ENCODE assay signal across 14 cellular contexts in the genomic region with DNA sequence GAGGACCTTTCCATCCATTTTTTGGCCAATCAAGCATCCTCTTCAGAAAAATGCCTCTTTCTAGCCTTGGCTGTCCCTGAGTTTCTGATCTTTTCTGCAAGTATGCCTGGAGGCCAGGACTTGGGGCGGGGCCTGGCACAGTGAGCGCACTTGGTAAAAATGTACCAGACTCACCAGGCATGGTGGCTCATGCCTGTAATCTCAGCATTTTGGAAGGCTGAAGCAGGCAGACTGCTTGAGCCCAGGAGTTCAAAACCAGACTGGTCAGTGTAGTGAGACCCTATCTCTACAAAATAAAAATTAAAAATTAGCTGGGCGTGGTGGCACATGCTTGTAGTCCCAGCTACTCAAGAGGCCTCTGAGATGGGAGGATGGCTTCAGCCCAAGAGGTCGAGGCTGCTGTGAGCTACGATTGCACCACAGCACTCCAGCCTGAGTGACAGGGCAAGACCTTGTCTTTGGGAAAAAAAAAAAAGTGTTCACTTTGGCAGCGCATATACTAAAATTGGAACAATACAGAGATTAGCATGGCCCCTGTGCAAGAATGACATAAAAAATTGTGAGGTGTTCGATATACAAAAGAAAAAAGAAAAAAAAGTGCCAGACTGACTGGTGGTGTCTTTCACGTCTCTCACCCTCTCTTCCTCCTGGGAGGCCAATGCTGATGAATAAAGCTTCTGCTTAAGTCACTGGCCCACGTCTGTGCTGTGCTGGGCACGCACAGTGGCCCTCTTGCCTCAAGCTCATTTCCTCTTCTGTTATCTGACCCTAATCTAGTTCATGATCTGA. TPM values are rescaled to one million over a fixed set of nuclear protein-coding genes. Genes with fewer than 3 reads are reported as not detected.
DNase-seq lines count a peak whose midpoint lies in the region; ATAC-seq and TF ChIP-seq lines count a peak whose summit lies in the region.
"Had no signal": no experiment of that assay in that cellular context is flagged by ENCODE, and none has a peak within 500 bp of the region (broad histone marks: within the 10 kb centered on the region; RNA-seq: fewer than 3 reads in every experiment).

No MANE protein-coding gene starts in this region.

- no peak overlapping the region for H3K9ac ChIP-seq in trophoblast cell (ENCODE audit: low read length)
- no peak overlapping the region for H3K9ac ChIP-seq in MM.1S (ENCODE audit: low read length)

- H3K9me3 Mint-ChIP-seq in effector memory CD8-positive, alpha-beta T cell, result no peaks in the 10 kb centered on the region
- H3K9me3 Mint-ChIP-seq: activated naive CD4-positive, alpha-beta T cell treated with anti-CD3 and anti-CD28 coated beads for 36 hours; memory B cell had no signal

- no peak overlapping the region for H2AFZ ChIP-seq in trophoblast cell (ENCODE audit: insufficient read depth, low read length, poor library complexity)
- no peak overlapping the region for H2AFZ ChIP-seq in MM.1S (ENCODE audit: low read length)

- H3K27me3 ChIP-seq in Peyer's patch, result no peaks in the 10 kb centered on the region
- H3K27me3 ChIP-seq in trophoblast cell (ENCODE audit: insufficient read depth, low read length), result no peaks in the 10 kb centered on the region
- H3K27me3 ChIP-seq in psoas muscle (ENCODE audit: insufficient read depth in 3 of 3, low read length in 2 of 3), result no peaks in the 10 kb centered on the region
- no peaks in the 10 kb centered on the region for H3K27me3 ChIP-seq in MM.1S (replicated peaks; ENCODE audit: insufficient read depth, low read length)
- H3K27me3 ChIP-seq: heart left ventricle had no signal

- H3F3A ChIP-seq in MM.1S (ENCODE audit: insufficient read depth, low read length), result no peaks in the 10 kb centered on the region

- H3K9me3 ChIP-seq in Peyer's patch (no peaks in the 10 kb centered on the region), trophoblast cell (ENCODE audit: insufficient read depth, low read depth, low read length) (no peaks in the 10 kb centered on the region), psoas muscle (no peaks in the 10 kb centered on the region), MM.1S (replicated peaks; ENCODE audit: insufficient read depth, low read length) (no peaks in the 10 kb centered on the region)
- H3K9me3 ChIP-seq: heart left ventricle had no signal

- no peaks in the 10 kb centered on the region for H3K36me3 Mint-ChIP-seq in effector memory CD8-positive, alpha-beta T cell (ENCODE audit: insufficient read depth)
- H3K36me3 Mint-ChIP-seq: memory B cell had no signal

- no peak for TF ChIP-seq CTCF in Peyer's patch (IDR thresholded peaks at IDR 0.05)
- TF ChIP-seq CTCF in psoas muscle (IDR thresholded peaks at IDR 0.05), result no peak
- TF ChIP-seq CTCF in MM.1S (IDR thresholded peaks at IDR 0.05; ENCODE audit: low read length), result no peak

- H3K36me3 ChIP-seq in Peyer's patch (no peaks in the 10 kb centered on the region), trophoblast cell (ENCODE audit: control insufficient read depth in 1 of 2, insufficient read depth in 2 of 2, low read length in 2 of 2) (no peaks in the 10 kb centered on the region), psoas muscle (ENCODE audit: insufficient read depth in 1 of 2, low read depth in 1 of 2) (no peaks in the 10 kb centered on the region), MM.1S (replicated peaks; ENCODE audit: insufficient read depth, low read length) (no peaks in the 10 kb centered on the region)
- H3K36me3 ChIP-seq: heart left ventricle had no signal

- H4K12ac ChIP-seq in trophoblast cell (ENCODE audit: low read depth, low read length), result no peak overlapping the region

- no peak overlapping the region for H3K23ac ChIP-seq in trophoblast cell (ENCODE audit: low read length)

- no peak overlapping the region for H2AK5ac ChIP-seq in trophoblast cell (ENCODE audit: low read length)

- no peak overlapping the region for H2BK120ac ChIP-seq in trophoblast cell (ENCODE audit: insufficient read depth, low read length, poor library complexity)

- peaks cover 0 to 32% (median 5%) of the 10 kb centered on the region in 4 donors for H3K4me1 ChIP-seq in Peyer's patch
- peaks cover 5% of the 10 kb centered on the region in 2 experiments for H3K4me1 ChIP-seq in trophoblast cell (ENCODE audit: control insufficient read depth in 1 of 2, insufficient read depth in 2 of 2, low read length in 2 of 2)
- H3K4me1 ChIP-seq in psoas muscle, result no peaks in the 10 kb centered on the region
- H3K4me1 ChIP-seq in MM.1S (ENCODE audit: low read length), result peaks cover 1% of the 10 kb centered on the region; the same call in 1 of the 2 replicates

- H3K27ac Mint-ChIP-seq in effector memory CD8-positive, alpha-beta T cell, result peak overlapping the region; percentile 4 to 44
- H3K27ac Mint-ChIP-seq: activated CD4-positive, alpha-beta T cell treated with anti-CD3 and anti-CD28 coated beads for 36 hours; activated naive CD4-positive, alpha-beta T cell treated with anti-CD3 and anti-CD28 coated beads for 36 hours; memory B cell had no signal

- H2BK5ac ChIP-seq in trophoblast cell (ENCODE audit: low read depth, low read length, poor library complexity), result no peak overlapping the region

- H3K27ac ChIP-seq in Peyer's patch (peak overlapping the region in 3 of 4 donors; percentile 61 to 87 (median 82)), trophoblast cell (ENCODE audit: low read depth, low read length) (no peak overlapping the region), psoas muscle (no peak overlapping the region), MM.1S (ENCODE audit: low read length) (no peak overlapping the region)

- no peaks in the 10 kb centered on the region for H3K9me2 ChIP-seq in MM.1S (replicated peaks; ENCODE audit: insufficient read depth, low read length)

- no peak overlapping the region for H4K91ac ChIP-seq in trophoblast cell (ENCODE audit: low read depth, low read length)

- H4K20me1 ChIP-seq in MM.1S (ENCODE audit: insufficient read depth, low read length), result no peaks in the 10 kb centered on the region

- peak; percentile 78 for DNase-seq in GF-D8 (lab: John Stamatoyannopoulos, UW)
- DNase-seq in Peyer's patch, result peak in 1 of 3 donors; percentile 14
- DNase-seq in effector memory CD8-positive, alpha-beta T cell, result no peak
- DNase-seq in trophoblast cell, result peak; percentile 74 to 79
- no peak for DNase-seq in Ammon's horn (ENCODE audit: low spot score)
- DNase-seq in psoas muscle, result no peak
- DNase-seq in NCI-H1436 treated with DMSO at 0.1 percent for 48 hours (lab: John Stamatoyannopoulos, UW), result no peak
- DNase-seq in MM.1S, result no peak
- DNase-seq: activated CD4-positive, alpha-beta T cell treated with anti-CD3 and anti-CD28 coated beads for 36 hours; activated naive CD4-positive, alpha-beta T cell treated with anti-CD3 and anti-CD28 coated beads for 36 hours; heart left ventricle; retina; SHP77 had no signal

- H3K4me2 ChIP-seq in trophoblast cell (ENCODE audit: low read length), result no peak overlapping the region
- no peak overlapping the region for H3K4me2 ChIP-seq in MM.1S (ENCODE audit: low read depth, low read length)

- no peak overlapping the region for H3K18ac ChIP-seq in trophoblast cell (ENCODE audit: low read length)

- no peak overlapping the region for H3K4me3 Mint-ChIP-seq in effector memory CD8-positive, alpha-beta T cell
- H3K4me3 Mint-ChIP-seq: activated CD4-positive, alpha-beta T cell treated with anti-CD3 and anti-CD28 coated beads for 36 hours; activated naive CD4-positive, alpha-beta T cell treated with anti-CD3 and anti-CD28 coated beads for 36 hours had no signal

- peaks cover 4 to 5% of the 10 kb centered on the region in 2 donors for H3K4me1 Mint-ChIP-seq in effector memory CD8-positive, alpha-beta T cell (ENCODE audit: low read depth in 2 of 2)

- H4K8ac ChIP-seq in trophoblast cell (ENCODE audit: low read depth, low read length), result no peak overlapping the region

- peak; percentile 95 for ATAC-seq in effector memory CD8-positive, alpha-beta T cell (replicated peaks)
- no peak for ATAC-seq in psoas muscle
- ATAC-seq: activated CD4-positive, alpha-beta T cell treated with anti-CD3 and anti-CD28 coated beads for 36 hours had no signal

- H2BK12ac ChIP-seq in trophoblast cell (ENCODE audit: low read length), result no peak overlapping the region

- no peaks in the 10 kb centered on the region for H3K79me1 ChIP-seq in trophoblast cell (ENCODE audit: low read length)

- no peak overlapping the region for H3K14ac ChIP-seq in trophoblast cell (ENCODE audit: low read length)

- H3K4me3 ChIP-seq in Peyer's patch (no peak overlapping the region), trophoblast cell (ENCODE audit: low read depth, low read length) (no peak overlapping the region), psoas muscle (no peak overlapping the region), MM.1S (ENCODE audit: low read length) (no peak overlapping the region)
- H3K4me3 ChIP-seq: heart left ventricle had no signal

- peaks cover 0 to 7% of the 10 kb centered on the region in 2 donors for H3K27me3 Mint-ChIP-seq in effector memory CD8-positive, alpha-beta T cell
- H3K27me3 Mint-ChIP-seq: memory B cell had no signal

- intact Hi-C loops in psoas muscle (cut with DNase I), result no loop called here

- WGBS in trophoblast cell (ENCODE audit: extremely low coverage, insufficient coverage, insufficient read length), result no CpG with 5 or more reads among the region's 10 CpGs
- 76 to 82% (median 76%) methylated on average over 10 of the region's 10 CpGs for WGBS in psoas muscle, 3 donors

- H3K79me2 ChIP-seq in trophoblast cell (ENCODE audit: control insufficient read depth, insufficient read depth, low read length, poor library complexity), result no peaks in the 10 kb centered on the region
- H3K79me2 ChIP-seq in MM.1S (ENCODE audit: low read length), result no peaks in the 10 kb centered on the region

- TF ChIP-seq POLR2A in Peyer's patch (IDR thresholded peaks at IDR 0.05), result no peak

- no peak overlapping the region for H3K4ac ChIP-seq in trophoblast cell (ENCODE audit: low read depth, low read length)

RNA-seq across cellular contexts. Expression of gene SLC9A8, which starts 18.1 kb away (rescaled TPM):
- total RNA-seq in Peyer's patch (10 to 100 TPM; 15.6 to 24.4 (median 19.8) TPM), psoas muscle (10 to 100 TPM in 3 of 4 donors, 1 to 10 TPM in 1; 8.2 to 19.4 (median 11.2) TPM)
- 3.5 TPM in 2 replicates for polyA plus RNA-seq in trophoblast cell (2013)
- polyA plus RNA-seq in psoas muscle, result 10 to 100 TPM in 1 of 3 donors, 1 to 10 TPM in 2; 6.1 to 11.4 (median 6.3) TPM

Comparison
In these comparisons a context has a peak if more than half of its experiments do, and no peak if none do; other contexts are left out.
1. DNase-seq: peak in GF-D8 (single experiment) and trophoblast cell (2 of 2); none in effector memory CD8-positive, alpha-beta T cell (0 of 3), Ammon's horn (single experiment), psoas muscle (0 of 2), NCI-H1436 treated with DMSO at 0.1 percent for 48 hours (single experiment) and MM.1S (single experiment).
2. H3K27ac ChIP-seq: peak in Peyer's patch (3 of 4); none in trophoblast cell (single experiment), psoas muscle (single experiment) and MM.1S (single experiment).